ENCODE assay signal across 21 cellular contexts in genomic region chr7:106756071-106756470, GRCh38.
DNase-seq lines count a peak whose midpoint lies in the region; ATAC-seq, FAIRE-seq and TF ChIP-seq lines count a peak whose summit lies in the region.
"Had no signal": no experiment of that assay in that cellular context is flagged by ENCODE, and none has a peak within 500 bp of the region (broad histone marks: within the 10 kb centered on the region; RNA-seq: fewer than 3 reads in every experiment).

No MANE protein-coding gene starts in this region.

- no peak overlapping the region for H4K91ac ChIP-seq in IMR-90 (ENCODE audit: insufficient read depth, low read depth, low read length)

- H4K5ac ChIP-seq in IMR-90 (ENCODE audit: low read depth, low read length), result no peak overlapping the region

- H3K18ac ChIP-seq in IMR-90 (ENCODE audit: low read depth, low read length), result no peak overlapping the region

- TF ChIP-seq POLR2A in IMR-90 (IDR thresholded peaks at IDR 0.05; ENCODE audit: low read depth, low read length) (no peak), endothelial cell of umbilical vein (IDR thresholded peaks at IDR 0.05; ENCODE audit: low read depth, low read length) (no peak), suprapubic skin (IDR thresholded peaks at IDR 0.05) (no peak)

- H3K4ac ChIP-seq in IMR-90 (ENCODE audit: low read depth, low read length), result no peak overlapping the region

- no peak overlapping the region for H2BK120ac ChIP-seq in IMR-90 (ENCODE audit: low read depth, low read length)

- intact Hi-C loops in IMR-90 (cut with micrococcal nuclease), result no loop called here
- intact Hi-C loops in endothelial cell of umbilical vein (cut with micrococcal nuclease), result no loop called here
- intact Hi-C loops in heart right ventricle (cut with DNase I), result no loop called here

- H3K4me3 ChIP-seq in HUES48 (ENCODE audit: low read depth, low read length) (no peak overlapping the region), IMR-90 (ENCODE audit: insufficient read depth, low read depth, low read length) (no peak overlapping the region), endothelial cell of umbilical vein (replicated peaks in 1 of 3; ENCODE audit: insufficient read depth in 1 of 3, low read depth in 1 of 3, low read length in 3 of 3) (no peak overlapping the region), heart right ventricle (no peak overlapping the region), suprapubic skin (no peak overlapping the region)
- H3K4me3 ChIP-seq: BLaER1 treated with 17β-estradiol and CSF1 and Interleukin-3, amounts not matched to agents 10 nM and 100 nM had no signal

- H3K79me2 ChIP-seq in endothelial cell of umbilical vein (ENCODE audit: control insufficient read depth, insufficient read depth, low read length), result no peaks in the 10 kb centered on the region

- H3K79me1 ChIP-seq in IMR-90 (ENCODE audit: low read depth in 1 of 2, low read length in 2 of 2), result peaks cover 1 to 12% of the 10 kb centered on the region in 2 experiments; a peak in 3 of 4 replicates

- H3K4me1 ChIP-seq in HUES48 (ENCODE audit: control insufficient read depth, insufficient read depth, low read length) (no peaks in the 10 kb centered on the region), IMR-90 (ENCODE audit: control insufficient read depth, insufficient read depth, low read length) (peaks cover 2% of the 10 kb centered on the region; the same call in 1 of the 2 replicates), endothelial cell of umbilical vein (ENCODE audit: control insufficient read depth, extremely low read depth, insufficient read depth, low read length) (no peaks in the 10 kb centered on the region), heart right ventricle (peaks cover 0 to 8% (median 0%) of the 10 kb centered on the region in 9 donors), suprapubic skin (peaks cover 4% of the 10 kb centered on the region)

- H3K27me3 ChIP-seq in HUES48 (ENCODE audit: control insufficient read depth, insufficient read depth, low read length) (no peaks in the 10 kb centered on the region), IMR-90 (ENCODE audit: control insufficient read depth, insufficient read depth, low read length) (no peaks in the 10 kb centered on the region), endothelial cell of umbilical vein (ENCODE audit: control insufficient read depth in 2 of 2, insufficient read depth in 2 of 2, low read length in 2 of 2) (no peaks in the 10 kb centered on the region), heart right ventricle (no peaks in the 10 kb centered on the region), suprapubic skin (no peaks in the 10 kb centered on the region)
- H3K27me3 ChIP-seq: BLaER1 treated with 17β-estradiol and CSF1 and Interleukin-3, amounts not matched to agents 10 nM and 100 nM had no signal

- CTCF ChIA-PET in IMR-90 (lab: Yijun Ruan, JAX) (interaction anchor here (0.8 kb wide), 1 partner anchor 12 kb away, joined by 3 read pairs; no protein-coding TSS in a partner anchor), endothelial cell of umbilical vein (lab: Charles Lee) (interaction anchor here (1.0 to 2.4 kb wide), 6 partner anchors 9 to 213 kb away, joined by 3 to 7 read pairs (median 4); no protein-coding TSS in a partner anchor)

- H4K20me1 ChIP-seq in IMR-90 (ENCODE audit: insufficient read depth, low read length), result no peaks in the 10 kb centered on the region
- H4K20me1 ChIP-seq in endothelial cell of umbilical vein (replicated peaks; ENCODE audit: control insufficient read depth, extremely low read depth, insufficient read depth, low read length), result no peaks in the 10 kb centered on the region
- H4K20me1 ChIP-seq: BLaER1 treated with 17β-estradiol and CSF1 and Interleukin-3, amounts not matched to agents 10 nM and 100 nM had no signal

- ATAC-seq in IMR-90 (ENCODE audit: low read depth) (no peak), heart right ventricle (no peak)
- ATAC-seq: CD8-positive, alpha-beta T cell had no signal

- H3K36me3 ChIP-seq in HUES48 (ENCODE audit: control insufficient read depth, insufficient read depth, low read length) (no peaks in the 10 kb centered on the region), IMR-90 (ENCODE audit: control insufficient read depth, insufficient read depth, low read length) (no peaks in the 10 kb centered on the region), endothelial cell of umbilical vein (ENCODE audit: control insufficient read depth in 2 of 2, extremely low read depth in 1 of 2, insufficient read depth in 2 of 2, low read length in 2 of 2) (no peaks in the 10 kb centered on the region), heart right ventricle (no peaks in the 10 kb centered on the region), suprapubic skin (no peaks in the 10 kb centered on the region)
- H3K36me3 ChIP-seq: BLaER1 treated with 17β-estradiol and CSF1 and Interleukin-3, amounts not matched to agents 10 nM and 100 nM had no signal

- peak; percentile 54 for FAIRE-seq in endothelial cell of umbilical vein (lab: Jason Lieb, UNC)
- FAIRE-seq: A204.1, D721Med, G401.6, GM12891, GM19239 had no signal

- H2AK5ac ChIP-seq in IMR-90 (ENCODE audit: low read depth, low read length), result no peak overlapping the region

- H2AFZ ChIP-seq in IMR-90 (replicated peaks; ENCODE audit: low read length, poor library complexity) (no peak overlapping the region), endothelial cell of umbilical vein (ENCODE audit: low read depth, low read length) (no peak overlapping the region)

- TF ChIP-seq CTCF in IMR-90 (conservative IDR thresholded peaks at IDR 0.05; ENCODE audit: low read depth, low read length) (no peak), endothelial cell of umbilical vein (IDR thresholded peaks at IDR 0.05; ENCODE audit: extremely low read depth in 1 of 2, insufficient read depth in 1 of 2, low read depth in 1 of 2, low read length in 2 of 2) (no peak), heart right ventricle (IDR thresholded peaks at IDR 0.05) (no peak), suprapubic skin (IDR thresholded peaks at IDR 0.05) (no peak)

- in situ Hi-C loops in IMR-90 (cut with MboI; ENCODE audit: low sequenced_read_pairs), result no loop called here

- H4K8ac ChIP-seq in IMR-90 (ENCODE audit: low read depth in 2 of 2, low read length in 2 of 2), result no peak overlapping the region

- H3K9me3 ChIP-seq in HUES48 (ENCODE audit: control insufficient read depth, insufficient read depth, low read length), result peaks cover 23% of the 10 kb centered on the region
- no peaks in the 10 kb centered on the region for H3K9me3 ChIP-seq in IMR-90 (ENCODE audit: control insufficient read depth, insufficient read depth, low read length)
- no peaks in the 10 kb centered on the region for H3K9me3 ChIP-seq in endothelial cell of umbilical vein (replicated peaks; ENCODE audit: control insufficient read depth, insufficient read depth, low read length)
- H3K9me3 ChIP-seq in heart right ventricle, result peaks cover 0 to 11% (median 0%) of the 10 kb centered on the region in 11 donors
- peaks cover 5% of the 10 kb centered on the region for H3K9me3 ChIP-seq in suprapubic skin

- no peak overlapping the region for H3K23ac ChIP-seq in IMR-90 (ENCODE audit: low read depth, low read length)

- no peak overlapping the region for H3K14ac ChIP-seq in IMR-90 (replicated peaks; ENCODE audit: low read depth, low read length)

- no peak overlapping the region for H3K4me2 ChIP-seq in IMR-90 (ENCODE audit: low read depth, low read length)
- no peak overlapping the region for H3K4me2 ChIP-seq in endothelial cell of umbilical vein (ENCODE audit: insufficient read depth, low read length)
- H3K4me2 ChIP-seq: BLaER1 treated with 17β-estradiol and CSF1 and Interleukin-3, amounts not matched to agents 10 nM and 100 nM had no signal

- dilution Hi-C loops in IMR-90 (cut with HindIII; ENCODE audit: low sequenced_read_pairs, unreplicated experiment) (no loop called here), endothelial cell of umbilical vein (cut with MboI; ENCODE audit: extremely low pct_ligation_motif_present, low sequenced_read_pairs) (no loop called here)

- POLR2A ChIA-PET in IMR-90 (lab: Charles Lee; ENCODE audit: unreplicated experiment) (no interaction called here), endothelial cell of umbilical vein (lab: Charles Lee) (interaction anchor here (0.5 to 1.0 kb wide), 2 partner anchors 319 to 413 kb away, joined by 3 to 10 read pairs; partner anchors contain the start of gene HBP1)

- no peak for TF ChIP-seq RAD21 in IMR-90 (IDR thresholded peaks at IDR 0.05; ENCODE audit: low read length)

- no peak overlapping the region for H2AK9ac ChIP-seq in IMR-90 (replicated peaks; ENCODE audit: low read depth, low read length, poor library complexity)

- no peak overlapping the region for H2BK5ac ChIP-seq in IMR-90 (ENCODE audit: low read depth, low read length, poor library complexity, severe bottlenecking)

- no peaks in the 10 kb centered on the region for H3K9me1 ChIP-seq in IMR-90 (ENCODE audit: insufficient read depth, low read length)
- H3K9me1 ChIP-seq in endothelial cell of umbilical vein (replicated peaks; ENCODE audit: control insufficient read depth, extremely low read depth, insufficient read depth, low read length), result no peaks in the 10 kb centered on the region

- BruUV-seq in IMR-90 (replicated peaks; lab: Mats Ljungman, UMichigan) (no TSS peak), endothelial cell of umbilical vein (replicated peaks; lab: Mats Ljungman, UMichigan) (no TSS peak)

- no peak overlapping the region for H3K9ac ChIP-seq in HUES48 (ENCODE audit: low read depth, low read length)
- no peak overlapping the region for H3K9ac ChIP-seq in IMR-90 (ENCODE audit: low read depth, low read length)
- H3K9ac ChIP-seq in endothelial cell of umbilical vein (replicated peaks; ENCODE audit: extremely low read depth, insufficient read depth, low read length), result no peak overlapping the region
- H3K9ac ChIP-seq: BLaER1 treated with 17β-estradiol and CSF1 and Interleukin-3, amounts not matched to agents 10 nM and 100 nM had no signal

- H3K56ac ChIP-seq in IMR-90 (ENCODE audit: extremely low read depth, insufficient read depth, low read length), result no peak overlapping the region

- DNase-seq in IMR-90 (no peak), endothelial cell of umbilical vein (ENCODE audit: low read depth, low spot score) (no peak), heart right ventricle (no peak), suprapubic skin (ENCODE audit: low spot score in 2 of 2) (no peak), NCI-H82 (lab: John Stamatoyannopoulos, UW) (no peak)
- DNase-seq: 8988T; AML-193; Caco-2; Calu3; CD4-positive, alpha-beta T cell; CD8-positive, alpha-beta T cell; DMS79 treated with DMSO at 0.1 percent for 48 hours; GF-D8 had no signal

- no peak overlapping the region for H2BK15ac ChIP-seq in IMR-90 (ENCODE audit: low read depth, low read length)

- H3K27ac ChIP-seq in HUES48 (ENCODE audit: low read depth, low read length) (peak overlapping the region; percentile 79), IMR-90 (ENCODE audit: insufficient read depth, low read length) (no peak overlapping the region), endothelial cell of umbilical vein (ENCODE audit: insufficient read depth, low read depth, low read length) (no peak overlapping the region), heart right ventricle (no peak overlapping the region), suprapubic skin (no peak overlapping the region)
- H3K27ac ChIP-seq: BLaER1 treated with 17β-estradiol and CSF1 and Interleukin-3, amounts not matched to agents 10 nM and 100 nM; C4-2B had no signal

- H2BK20ac ChIP-seq in IMR-90 (ENCODE audit: low read depth, low read length), result no peak overlapping the region

- TF ChIP-seq EP300 in suprapubic skin (IDR thresholded peaks at IDR 0.05), result no peak
